ENCODE assay signal across 24 cellular contexts in genomic region chr3:110865934-110866333, GRCh38.
DNase-seq lines count a peak whose midpoint lies in the region; ATAC-seq and TF ChIP-seq lines count a peak whose summit lies in the region.
"Had no signal": no experiment of that assay in that cellular context is flagged by ENCODE, and none has a peak within 500 bp of the region (broad histone marks: within the 10 kb centered on the region; RNA-seq: fewer than 3 reads in every experiment).

No MANE protein-coding gene starts in this region.

- no peaks in the 10 kb centered on the region for H3K36me3 ChIP-seq in endodermal cell (ENCODE audit: control insufficient read depth, insufficient read depth, low read length)
- H3K36me3 ChIP-seq: BLaER1 treated with 17β-estradiol and CSF1 and Interleukin-3, amounts not matched to agents 10 nM and 100 nM had no signal

- peak; percentile 73 for ATAC-seq in left lobe of liver
- ATAC-seq in GM21737 (IDR thresholded peaks at IDR 0.05; ENCODE audit: unreplicated experiment) = no peak
- ATAC-seq: A549, GM12878 had no signal

- H3K4me3 ChIP-seq in LNCaP clone FGC (ENCODE audit: low read depth, low read length) (no peak overlapping the region), endodermal cell (ENCODE audit: low read length) (no peak overlapping the region)
- H3K4me3 ChIP-seq: A549; BLaER1 treated with 17β-estradiol and CSF1 and Interleukin-3, amounts not matched to agents 10 nM and 100 nM; GM12878 had no signal

- no peaks in the 10 kb centered on the region for H3K36me3 Mint-ChIP-seq in endodermal cell (ENCODE audit: low read depth)
- H3K36me3 Mint-ChIP-seq: CD14-positive monocyte; CD4-positive, alpha-beta memory T cell; CD4-positive, CD25-positive, alpha-beta regulatory T cell; CD8-positive, alpha-beta memory T cell had no signal

- TF ChIP-seq CTCF in C4-2B (conservative IDR thresholded peaks at IDR 0.05) (no peak), LNCaP clone FGC (IDR thresholded peaks at IDR 0.05; ENCODE audit: control insufficient read depth, extremely low read depth, insufficient read depth) (no peak), endodermal cell (conservative IDR thresholded peaks at IDR 0.05) (no peak)

- H3K9me3 Mint-ChIP-seq in endodermal cell = no peaks in the 10 kb centered on the region
- H3K9me3 Mint-ChIP-seq: CD4-positive, alpha-beta memory T cell; CD4-positive, CD25-positive, alpha-beta regulatory T cell; CD8-positive, alpha-beta memory T cell had no signal

- peak overlapping the region; percentile 59; the same call in 1 of the 2 replicates for H3K27ac ChIP-seq in C4-2B
- H3K27ac ChIP-seq in endodermal cell (ENCODE audit: low read depth, low read length) = no peak overlapping the region
- H3K27ac ChIP-seq: 22Rv1; A549; BLaER1 treated with 17β-estradiol and CSF1 and Interleukin-3, amounts not matched to agents 10 nM and 100 nM had no signal

- no peaks in the 10 kb centered on the region for H3K27me3 Mint-ChIP-seq in endodermal cell (ENCODE audit: insufficient read depth)
- H3K27me3 Mint-ChIP-seq: B cell had no signal

- DNase-seq in LNCaP clone FGC (ENCODE audit: low read depth) = peak; percentile 66
- DNase-seq in left lobe of liver (ENCODE audit: low spot score) = no peak
- no peak for DNase-seq in ecto neural progenitor cell (ENCODE audit: low spot score)
- no peak for DNase-seq in endodermal cell
- DNase-seq: AML-193; CD4-positive, alpha-beta memory T cell; CD4-positive, CD25-positive, alpha-beta regulatory T cell; CD8-positive, alpha-beta memory T cell; COR-L47; DMS 273 treated with DMSO at 0.1 percent for 48 hours; DMS153; DMS53; DMS79; DND-41; EL; GDM1 had no signal

- H3K27ac Mint-ChIP-seq in endodermal cell = no peak overlapping the region
- H3K27ac Mint-ChIP-seq: B cell; CD14-positive monocyte; CD4-positive, alpha-beta memory T cell; CD4-positive, CD25-positive, alpha-beta regulatory T cell had no signal

- 95% methylated on average over 4 of the region's 4 CpGs; no CpG with 5 or more reads in 1 of the 2 experiments for WGBS in endodermal cell (ENCODE audit: insufficient coverage in 1 of 2, insufficient read length in 1 of 2), 2 experiments

- H3K9me3 ChIP-seq in endodermal cell (ENCODE audit: control insufficient read depth, low read length) = no peaks in the 10 kb centered on the region
- H3K9me3 ChIP-seq: A549; BLaER1 treated with 17β-estradiol and CSF1 and Interleukin-3, amounts not matched to agents 10 nM and 100 nM had no signal

- no peak overlapping the region for H3K4me3 Mint-ChIP-seq in endodermal cell
- H3K4me3 Mint-ChIP-seq: B cell; CD14-positive monocyte; CD4-positive, alpha-beta memory T cell; CD4-positive, CD25-positive, alpha-beta regulatory T cell; CD8-positive, alpha-beta memory T cell had no signal

- no peak overlapping the region for H3K9ac ChIP-seq in endodermal cell (ENCODE audit: extremely low read depth, low read length, poor library complexity, severe bottlenecking)
- H3K9ac ChIP-seq: BLaER1 treated with 17β-estradiol and CSF1 and Interleukin-3, amounts not matched to agents 10 nM and 100 nM had no signal

- H3K4me1 Mint-ChIP-seq in endodermal cell = peaks cover 5% of the 10 kb centered on the region
- H3K4me1 Mint-ChIP-seq: B cell; CD14-positive monocyte; CD4-positive, alpha-beta memory T cell; CD4-positive, CD25-positive, alpha-beta regulatory T cell; CD8-positive, alpha-beta memory T cell had no signal

- no peaks in the 10 kb centered on the region for H3K27me3 ChIP-seq in endodermal cell (ENCODE audit: control insufficient read depth, insufficient read depth, low read length, poor library complexity, severe bottlenecking)
- H3K27me3 ChIP-seq: BLaER1 treated with 17β-estradiol and CSF1 and Interleukin-3, amounts not matched to agents 10 nM and 100 nM had no signal

- H3K4me1 ChIP-seq in endodermal cell (ENCODE audit: control insufficient read depth, insufficient read depth, low read length) = no peaks in the 10 kb centered on the region
- H3K4me1 ChIP-seq: A549; BLaER1 treated with 17β-estradiol and CSF1 and Interleukin-3, amounts not matched to agents 10 nM and 100 nM had no signal
